Comparison of ENCODE assay signal across 21 cellular contexts in the genomic region with DNA sequence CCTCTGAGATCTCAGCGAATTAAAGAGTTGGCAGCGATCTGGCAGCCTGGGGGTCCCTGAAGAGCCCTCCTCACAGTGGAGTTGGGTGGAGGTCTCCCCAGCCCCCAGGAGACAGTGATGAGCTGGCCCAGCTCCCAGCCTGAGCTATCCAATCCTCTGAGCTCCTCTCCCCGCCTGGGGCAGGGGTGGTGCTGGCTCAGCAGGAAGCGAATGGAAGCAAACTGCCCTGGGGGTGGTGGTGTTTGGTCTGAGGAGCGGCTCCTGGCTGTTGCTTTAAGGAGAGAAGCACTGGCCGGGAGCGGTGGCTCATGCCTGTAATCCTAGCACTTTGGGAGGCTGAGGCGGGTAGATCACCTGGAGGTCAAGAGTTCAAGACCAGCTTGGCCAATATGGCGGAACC. TPM values are rescaled to one million over a fixed set of nuclear protein-coding genes. Genes with fewer than 3 reads are reported as not detected.
DNase-seq lines count a peak whose midpoint lies in the region; ATAC-seq and TF ChIP-seq lines count a peak whose summit lies in the region.
"Had no signal": no experiment of that assay in that cellular context is flagged by ENCODE, and none has a peak within 500 bp of the region (broad histone marks: within the 10 kb centered on the region; RNA-seq: fewer than 3 reads in every experiment).

No MANE protein-coding gene starts in this region.

- H3K14ac ChIP-seq in neuronal stem cell (ENCODE audit: low read length) = no peak overlapping the region

- H2AFZ ChIP-seq in neuronal stem cell (ENCODE audit: low read length) (no peak overlapping the region), hepatocyte (no peak overlapping the region)

- WGBS in heart left ventricle, 4 donors = 69 to 82% (median 74%) methylated on average over 9 of the region's 9 CpGs
- no CpG with 5 or more reads among the region's 9 CpGs for WGBS in neuronal stem cell (ENCODE audit: extremely low coverage in 2 of 2, insufficient read length in 2 of 2, insufficient replicate concordance in 1 of 2), 2 donors
- WGBS in hepatocyte (ENCODE audit: low lambda C conversion rate, missing lambda C conversion rate) = 91% methylated on average over 9 of the region's 9 CpGs

- intact Hi-C loops in Right ventricle myocardium inferior (cut with DNase I) = no loop called here
- intact Hi-C loops in left ventricle myocardium superior (cut with micrococcal nuclease) = no loop called here
- intact Hi-C loops in heart left ventricle (cut with DNase I) = no loop called here
- intact Hi-C loops in left ventricle myocardium inferior (cut with micrococcal nuclease) = no loop called here

- no peaks in the 10 kb centered on the region for H3K9me2 ChIP-seq in hepatocyte (replicated peaks; ENCODE audit: insufficient read depth)

- H3K9me3 ChIP-seq in heart left ventricle (peaks cover 0 to 32% (median 9%) of the 10 kb centered on the region in 12 donors), left ventricle myocardium inferior (replicated peaks) (peaks cover 40% of the 10 kb centered on the region), neuronal stem cell (replicated peaks in 1 of 2; ENCODE audit: control insufficient read depth in 2 of 2, insufficient read depth in 1 of 2, low read depth in 1 of 2, low read length in 2 of 2) (peaks cover 37 to 39% of the 10 kb centered on the region in 2 donors), hepatocyte (ENCODE audit: low read depth) (no peaks in the 10 kb centered on the region)

- H4K8ac ChIP-seq in neuronal stem cell (ENCODE audit: low read depth, low read length) = no peak overlapping the region

- no peak overlapping the region for H4K91ac ChIP-seq in neuronal stem cell (ENCODE audit: low read depth, low read length, poor library complexity)

- H3K18ac ChIP-seq in neuronal stem cell (ENCODE audit: low read length) = peak overlapping the region; percentile 60

- no peak for TF ChIP-seq POLR2A in heart left ventricle (IDR thresholded peaks at IDR 0.05)

- no peak overlapping the region for H3K4ac ChIP-seq in neuronal stem cell (ENCODE audit: low read length)

- TF ChIP-seq CTCF in heart left ventricle (IDR thresholded peaks at IDR 0.05) (no peak), left ventricle myocardium inferior (IDR thresholded peaks at IDR 0.05; ENCODE audit: borderline replicate concordance) (no peak), hepatocyte (IDR thresholded peaks at IDR 0.05; ENCODE audit: poor library complexity) (no peak)

- no peaks in the 10 kb centered on the region for H3K79me1 ChIP-seq in neuronal stem cell (ENCODE audit: low read depth, low read length)

- H3K27me3 ChIP-seq in heart left ventricle (peaks cover 0 to 23% (median 0%) of the 10 kb centered on the region in 9 donors), left ventricle myocardium inferior (ENCODE audit: low read depth) (peaks cover 89% of the 10 kb centered on the region), neuronal stem cell (ENCODE audit: control insufficient read depth in 3 of 3, insufficient read depth in 3 of 3, low read depth in 1 of 3, low read length in 3 of 3) (peaks cover 0 to 3% (median 0%) of the 10 kb centered on the region in 3 experiments), hepatocyte (no peaks in the 10 kb centered on the region)
- H3K27me3 ChIP-seq: BLaER1 treated with 17β-estradiol and CSF1 and Interleukin-3, amounts not matched to agents 10 nM and 100 nM had no signal

- H3K27ac ChIP-seq in heart left ventricle (no peak overlapping the region), left ventricle myocardium inferior (replicated peaks) (no peak overlapping the region), neuronal stem cell (replicated peaks; ENCODE audit: low read length) (no peak overlapping the region), hepatocyte (no peak overlapping the region)
- H3K27ac ChIP-seq: 22Rv1; A549; BLaER1 treated with 17β-estradiol and CSF1 and Interleukin-3, amounts not matched to agents 10 nM and 100 nM; C4-2B had no signal

- H3K79me2 ChIP-seq in hepatocyte = no peaks in the 10 kb centered on the region

- ATAC-seq in Right ventricle myocardium inferior (no peak), left ventricle myocardium superior (no peak), heart left ventricle (no peak)
- ATAC-seq: A549; CD8-positive, alpha-beta T cell; GM12878 had no signal

- no peak overlapping the region for H3K23ac ChIP-seq in neuronal stem cell (ENCODE audit: low read depth, low read length, poor library complexity)

- peak; percentile 27 for DNase-seq in Right ventricle myocardium inferior (ENCODE audit: missing footprints)
- no peak for DNase-seq in left ventricle myocardium superior
- DNase-seq in heart left ventricle = peak in 3 of 5 donors; percentile 1 to 17 (median 15)
- DNase-seq in left ventricle myocardium inferior = no peak
- peak; percentile 91 for DNase-seq in ELF-1 (ENCODE audit: low read depth, low spot score)
- DNase-seq in neuronal stem cell (ENCODE audit: low spot score) = no peak
- DNase-seq in hepatocyte (ENCODE audit: low spot score) = no peak
- DNase-seq: AML-193; Caco-2; Calu3; CD4-positive, alpha-beta T cell; CD8-positive, alpha-beta T cell; DMS79 treated with DMSO at 0.1 percent for 48 hours; GDM1 had no signal

- H3K9ac ChIP-seq in neuronal stem cell (ENCODE audit: low read depth, low read length, poor library complexity) = no peak overlapping the region
- H3K9ac ChIP-seq: BLaER1 treated with 17β-estradiol and CSF1 and Interleukin-3, amounts not matched to agents 10 nM and 100 nM had no signal

- H3K4me3 ChIP-seq in heart left ventricle (no peak overlapping the region), left ventricle myocardium inferior (no peak overlapping the region), neuronal stem cell (ENCODE audit: low read length in 2 of 2) (no peak overlapping the region), hepatocyte (no peak overlapping the region)
- H3K4me3 ChIP-seq: A549; BLaER1 treated with 17β-estradiol and CSF1 and Interleukin-3, amounts not matched to agents 10 nM and 100 nM; GM12878 had no signal

- no peaks in the 10 kb centered on the region for H4K20me1 ChIP-seq in hepatocyte (ENCODE audit: insufficient read depth, poor library complexity, severe bottlenecking)
- H4K20me1 ChIP-seq: BLaER1 treated with 17β-estradiol and CSF1 and Interleukin-3, amounts not matched to agents 10 nM and 100 nM had no signal

- peak overlapping the region; percentile 34 for H2BK15ac ChIP-seq in neuronal stem cell (ENCODE audit: low read length)

- H3K36me3 ChIP-seq in heart left ventricle (no peaks in the 10 kb centered on the region), left ventricle myocardium inferior (no peaks in the 10 kb centered on the region), neuronal stem cell (replicated peaks in 1 of 2; ENCODE audit: control insufficient read depth in 2 of 2, insufficient read depth in 2 of 2, low read length in 2 of 2) (no peaks in the 10 kb centered on the region), hepatocyte (replicated peaks; ENCODE audit: insufficient read depth, low read depth) (no peaks in the 10 kb centered on the region)

- H2BK12ac ChIP-seq in neuronal stem cell (ENCODE audit: low read length) = peak overlapping the region; percentile 49

- peak overlapping the region; percentile 92 for H2AK5ac ChIP-seq in neuronal stem cell (ENCODE audit: low read depth, low read length)

- H2BK120ac ChIP-seq in neuronal stem cell (ENCODE audit: low read depth, low read length) = peak overlapping the region; percentile 66

- H3K4me2 ChIP-seq in neuronal stem cell (ENCODE audit: insufficient read depth, low read length, poor library complexity, severe bottlenecking) (no peak overlapping the region), hepatocyte (no peak overlapping the region)
- H3K4me2 ChIP-seq: A549 had no signal

- no peaks in the 10 kb centered on the region for H3K4me1 ChIP-seq in heart left ventricle
- no peaks in the 10 kb centered on the region for H3K4me1 ChIP-seq in left ventricle myocardium inferior
- peaks cover 0 to 1% of the 10 kb centered on the region in 2 donors for H3K4me1 ChIP-seq in neuronal stem cell (ENCODE audit: control insufficient read depth in 2 of 2, insufficient read depth in 1 of 2, low read depth in 1 of 2, low read length in 2 of 2)
- H3K4me1 ChIP-seq in hepatocyte (ENCODE audit: insufficient read depth) = no peaks in the 10 kb centered on the region
- H3K4me1 ChIP-seq: A549, Caco-2 had no signal

- no peak overlapping the region for H2BK5ac ChIP-seq in neuronal stem cell (ENCODE audit: low read length)

RNA-seq across cellular contexts. Expression of a gene that starts 19.5 kb away (rescaled TPM):
- total RNA-seq in Right ventricle myocardium inferior = 34.8 TPM
- total RNA-seq in left ventricle myocardium superior = 20.6 TPM
- total RNA-seq in heart left ventricle = 10 to 100 TPM in 4 of 9 donors, 1 to 10 TPM in 5; 3.6 to 37.7 (median 9.9) TPM
- 10 to 100 TPM in 1 of 2 donors, 1 to 10 TPM in 1; 5.6 to 36.7 TPM for polyA plus RNA-seq in heart left ventricle
- total RNA-seq in left ventricle myocardium inferior = 17.5 TPM
- 61.0 TPM for polyA plus RNA-seq in neuronal stem cell (2013, experiment 1 of 2)
- polyA plus RNA-seq in neuronal stem cell (2013, experiment 2 of 2) = 58.1 TPM
- not detected in 2 replicates for total RNA-seq in hepatocyte
- 0.16 TPM in 1 of 2 replicates, not detected in the other for polyA plus RNA-seq in hepatocyte
- total RNA-seq: A172; B cell; Caco-2; Calu3; CD4-positive, alpha-beta T cell; CD8-positive, alpha-beta T cell had no signal

Comparison
In these comparisons a context has a peak if more than half of its experiments do, and no peak if none do; other contexts are left out.
1. DNase-seq: peak in Right ventricle myocardium inferior (single experiment), heart left ventricle (3 of 5) and ELF-1 (single experiment); none in left ventricle myocardium superior (single experiment), left ventricle myocardium inferior (single experiment), neuronal stem cell (single experiment) and hepatocyte (single experiment).